28 cellular contexts compared by ENCODE assay signal in genomic region chr3:25292604-25293003, GRCh38.
DNase-seq lines count a peak whose midpoint lies in the region; ATAC-seq and TF ChIP-seq lines count a peak whose summit lies in the region.
"Had no signal": no experiment of that assay in that cellular context is flagged by ENCODE, and none has a peak within 500 bp of the region (broad histone marks: within the 10 kb centered on the region; RNA-seq: fewer than 3 reads in every experiment).

No MANE protein-coding gene starts in this region.

- no peak for ATAC-seq in GM23338
- ATAC-seq in HG03457 (IDR thresholded peaks at IDR 0.05; ENCODE audit: unreplicated experiment) = no peak
- ATAC-seq: naive thymus-derived CD8-positive, alpha-beta T cell had no signal

- H3K36me3 ChIP-seq in GM23338 (ENCODE audit: insufficient read depth) = no peaks in the 10 kb centered on the region
- H3K36me3 ChIP-seq in esophagus (ENCODE audit: control insufficient read depth in 2 of 2, insufficient read depth in 2 of 2, low read length in 1 of 2) = no peaks in the 10 kb centered on the region
- H3K36me3 ChIP-seq in MM.1S (replicated peaks; ENCODE audit: insufficient read depth, low read length) = no peaks in the 10 kb centered on the region
- H3K36me3 ChIP-seq: SJCRH30, suprapubic skin had no signal

- peaks cover 14% of the 10 kb centered on the region for H3K9me2 ChIP-seq in GM23338 (ENCODE audit: insufficient read depth)
- H3K9me2 ChIP-seq in MM.1S (replicated peaks; ENCODE audit: insufficient read depth, low read length) = no peaks in the 10 kb centered on the region

- H3K4me3 Mint-ChIP-seq in GM23338 = no peak overlapping the region
- no peak overlapping the region for H3K4me3 Mint-ChIP-seq in osteocyte (ENCODE audit: unreplicated experiment)
- H3K4me3 Mint-ChIP-seq: activated B cell treated with CpG ODN at 0.5 μM for 24 hours; activated CD4-positive, alpha-beta T cell treated with anti-CD3 and anti-CD28 coated beads, Interleukin-2, amount 10 ng/mL, durations not matched to agents 7 days and 5 days; activated naive CD4-positive, alpha-beta T cell treated with anti-CD3 and anti-CD28 coated beads, Interleukin-2, amount 50 U/mL, for 24 hours; CD4-positive, alpha-beta T cell; naive thymus-derived CD8-positive, alpha-beta T cell had no signal

- H3K4me1 Mint-ChIP-seq in GM23338 (peaks cover 40% of the 10 kb centered on the region), osteocyte (ENCODE audit: unreplicated experiment) (peaks cover 43% of the 10 kb centered on the region)
- H3K4me1 Mint-ChIP-seq: activated B cell treated with CpG ODN at 0.5 μM for 24 hours; activated CD4-positive, alpha-beta T cell treated with anti-CD3 and anti-CD28 coated beads, Interleukin-2, amount 10 ng/mL, durations not matched to agents 7 days and 5 days; activated naive CD4-positive, alpha-beta T cell treated with anti-CD3 and anti-CD28 coated beads, Interleukin-2, amount 50 U/mL, for 24 hours; naive thymus-derived CD8-positive, alpha-beta T cell had no signal

- 53 to 63% methylated on average over 6 of the region's 6 CpGs for WGBS in esophagus, 2 donors

- no peak overlapping the region for H3K27ac Mint-ChIP-seq in GM23338
- H3K27ac Mint-ChIP-seq in osteocyte (ENCODE audit: unreplicated experiment) = peak overlapping the region; percentile 40
- H3K27ac Mint-ChIP-seq: activated B cell treated with CpG ODN at 0.5 μM for 24 hours; activated CD4-positive, alpha-beta T cell treated with anti-CD3 and anti-CD28 coated beads, Interleukin-2, amount 10 ng/mL, durations not matched to agents 7 days and 5 days; activated naive CD4-positive, alpha-beta T cell treated with anti-CD3 and anti-CD28 coated beads, Interleukin-2, amount 50 U/mL, for 24 hours; CD4-positive, alpha-beta T cell; naive thymus-derived CD8-positive, alpha-beta T cell had no signal

- no peaks in the 10 kb centered on the region for H3K9me3 Mint-ChIP-seq in GM23338
- H3K9me3 Mint-ChIP-seq in osteocyte (ENCODE audit: unreplicated experiment) = no peaks in the 10 kb centered on the region
- H3K9me3 Mint-ChIP-seq: activated B cell treated with CpG ODN at 0.5 μM for 24 hours; activated CD4-positive, alpha-beta T cell treated with anti-CD3 and anti-CD28 coated beads, Interleukin-2, amount 10 ng/mL, durations not matched to agents 7 days and 5 days had no signal

- no peak overlapping the region for H3K4me2 ChIP-seq in GM23338
- H3K4me2 ChIP-seq in MM.1S (ENCODE audit: low read depth, low read length) = no peak overlapping the region

- H3F3A ChIP-seq in GM23338 (replicated peaks; ENCODE audit: low read depth) (no peaks in the 10 kb centered on the region), MM.1S (ENCODE audit: insufficient read depth, low read length) (no peaks in the 10 kb centered on the region)

- H2AFZ ChIP-seq in GM23338 (peak overlapping the region; percentile 45; the same call in 1 of the 2 replicates), MM.1S (ENCODE audit: low read length) (no peak overlapping the region)

- H3K27me3 ChIP-seq in GM23338 (ENCODE audit: insufficient read depth) (no peaks in the 10 kb centered on the region), esophagus (ENCODE audit: control insufficient read depth in 1 of 2, insufficient read depth in 2 of 2, low read length in 2 of 2) (no peaks in the 10 kb centered on the region), MM.1S (replicated peaks; ENCODE audit: insufficient read depth, low read length) (no peaks in the 10 kb centered on the region)
- H3K27me3 ChIP-seq: SJCRH30, suprapubic skin had no signal

- TF ChIP-seq CTCF in GM23338 (conservative IDR thresholded peaks at IDR 0.05; ENCODE audit: low read depth in 2 of 2) = no peak
- TF ChIP-seq CTCF in VCaP (conservative IDR thresholded peaks at IDR 0.05) = no peak
- TF ChIP-seq CTCF in osteocyte (IDR thresholded peaks at IDR 0.05) = no peak
- no peak for TF ChIP-seq CTCF in MM.1S (IDR thresholded peaks at IDR 0.05; ENCODE audit: low read length)

- no peak for DNase-seq in GM23338 (ENCODE audit: low spot score)
- DNase-seq in osteocyte (ENCODE audit: extremely low spot score, unreplicated experiment) = no peak
- DNase-seq in MM.1S = no peak
- no peak for DNase-seq in iPS-NIHi11 (ENCODE audit: low spot score)
- DNase-seq: activated B cell treated with CpG ODN at 0.5 μM for 24 hours; activated CD4-positive, alpha-beta T cell treated with anti-CD3 and anti-CD28 coated beads, Interleukin-2, amount 10 ng/mL, durations not matched to agents 7 days and 5 days; AML-193; amniotic stem cell; CD4-positive, alpha-beta T cell; effector CD8-positive, alpha-beta T cell; EL; erythroblast; foreskin fibroblast; H7; head of caudate nucleus; naive thymus-derived CD8-positive, alpha-beta T cell; NCI-H2081 treated with DMSO at 0.1 percent for 48 hours; NCI-H345; NCI-H748 treated with DMSO at 0.1 percent for 48 hours; retina; SJCRH30; small intestine; stimulated activated naive CD4-positive, alpha-beta T cell had no signal

- H3K79me2 ChIP-seq in GM23338 (replicated peaks; ENCODE audit: insufficient read depth) (no peaks in the 10 kb centered on the region), MM.1S (ENCODE audit: low read length) (no peaks in the 10 kb centered on the region)

- H3K4me1 ChIP-seq in GM23338 (ENCODE audit: insufficient read depth) (peaks cover 41% of the 10 kb centered on the region), esophagus (ENCODE audit: control insufficient read depth in 2 of 2, insufficient read depth in 2 of 2, low read length in 1 of 2) (no peaks in the 10 kb centered on the region), MM.1S (ENCODE audit: low read length) (no peaks in the 10 kb centered on the region)
- H3K4me1 ChIP-seq: SJCRH30, suprapubic skin had no signal

- no peaks in the 10 kb centered on the region for H4K20me1 ChIP-seq in GM23338 (replicated peaks; ENCODE audit: insufficient read depth)
- no peaks in the 10 kb centered on the region for H4K20me1 ChIP-seq in MM.1S (ENCODE audit: insufficient read depth, low read length)

- H3K36me3 Mint-ChIP-seq in GM23338 (ENCODE audit: low read depth) = no peaks in the 10 kb centered on the region
- H3K36me3 Mint-ChIP-seq in osteocyte (ENCODE audit: unreplicated experiment) = no peaks in the 10 kb centered on the region
- H3K36me3 Mint-ChIP-seq: activated naive CD4-positive, alpha-beta T cell treated with anti-CD3 and anti-CD28 coated beads, Interleukin-2, amount 50 U/mL, for 24 hours; naive thymus-derived CD8-positive, alpha-beta T cell had no signal

- no peak overlapping the region for H3K9ac ChIP-seq in MM.1S (ENCODE audit: low read length)

- peaks cover 2% of the 10 kb centered on the region for H3K27me3 Mint-ChIP-seq in GM23338 (ENCODE audit: insufficient read depth, low read depth, poor library complexity)
- no peaks in the 10 kb centered on the region for H3K27me3 Mint-ChIP-seq in osteocyte (ENCODE audit: unreplicated experiment)
- H3K27me3 Mint-ChIP-seq: activated B cell treated with CpG ODN at 0.5 μM for 24 hours; activated CD4-positive, alpha-beta T cell treated with anti-CD3 and anti-CD28 coated beads, Interleukin-2, amount 10 ng/mL, durations not matched to agents 7 days and 5 days; activated naive CD4-positive, alpha-beta T cell treated with anti-CD3 and anti-CD28 coated beads, Interleukin-2, amount 50 U/mL, for 24 hours; CD4-positive, alpha-beta T cell had no signal

- H3K4me3 ChIP-seq in GM23338 (no peak overlapping the region), esophagus (ENCODE audit: low read depth in 1 of 2, low read length in 2 of 2) (no peak overlapping the region), MM.1S (ENCODE audit: low read length) (no peak overlapping the region)
- H3K4me3 ChIP-seq: SJCRH30, suprapubic skin had no signal

- H3K9me3 ChIP-seq in esophagus (ENCODE audit: control insufficient read depth in 2 of 2, insufficient read depth in 1 of 2, low read depth in 1 of 2, low read length in 1 of 2) (no peaks in the 10 kb centered on the region), MM.1S (replicated peaks; ENCODE audit: insufficient read depth, low read length) (no peaks in the 10 kb centered on the region)
- H3K9me3 ChIP-seq: SJCRH30, suprapubic skin had no signal

- H3K27ac ChIP-seq in GM23338 (ENCODE audit: low read depth) (no peak overlapping the region), VCaP (peak overlapping the region; percentile 52; the same call in 1 of the 2 replicates), esophagus (ENCODE audit: low read depth in 2 of 2, low read length in 1 of 2) (peak overlapping the region; percentile 42 to 55), MM.1S (ENCODE audit: low read length) (no peak overlapping the region)
- H3K27ac ChIP-seq: SJCRH30, suprapubic skin had no signal

TF ChIP-seq in GM23338, 12 proteins besides CTCF, POLR2A, EP300 and RAD21:
- TF ChIP-seq NANOG (IDR thresholded peaks at IDR 0.05; ENCODE audit: borderline replicate concordance) (no peak), ZNF331 (CRISPR knock-in tag; IDR thresholded peaks at IDR 0.05; ENCODE audit: low read depth) (no peak), REST (IDR thresholded peaks at IDR 0.05; ENCODE audit: unreplicated experiment) (no peak)

Comparison
In these comparisons a context has a peak if more than half of its experiments do, and no peak if none do; other contexts are left out.
1. H3K27ac ChIP-seq: peak in VCaP (single experiment) and esophagus (2 of 2); none in GM23338 (single experiment) and MM.1S (single experiment).